In the genomic region with DNA sequence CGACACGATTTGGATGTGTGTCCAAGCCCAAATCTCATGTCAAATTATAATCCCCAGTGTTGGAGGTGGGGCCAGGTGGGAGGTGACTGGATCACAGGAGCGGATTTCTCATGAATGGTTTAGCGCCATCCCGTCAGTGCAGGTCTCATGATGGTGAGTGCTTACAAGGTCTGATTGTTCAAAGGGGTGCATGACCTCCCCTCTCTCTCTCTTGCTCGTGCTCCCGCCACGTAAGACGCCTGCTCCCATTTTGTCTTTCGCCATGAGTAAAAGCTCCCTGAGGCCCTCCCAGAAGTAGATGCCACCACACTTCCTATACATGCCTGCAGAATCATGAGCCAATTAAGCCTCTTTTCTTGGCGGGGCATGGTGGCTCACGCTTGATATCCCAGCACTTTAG, we compare ENCODE assay signal across 18 cellular contexts.
DNase-seq lines count a peak whose midpoint lies in the region; ATAC-seq, FAIRE-seq and TF ChIP-seq lines count a peak whose summit lies in the region.
"Had no signal": no experiment of that assay in that cellular context is flagged by ENCODE, and none has a peak within 500 bp of the region (broad histone marks: within the 10 kb centered on the region; RNA-seq: fewer than 3 reads in every experiment).

No MANE protein-coding gene starts in this region.

- no peak for TF ChIP-seq CTCF in bronchial epithelial cell (IDR thresholded peaks at IDR 0.05; ENCODE audit: insufficient read depth, low read length, severe bottlenecking)
- TF ChIP-seq CTCF in vagina (IDR thresholded peaks at IDR 0.05): no peak
- no peak for TF ChIP-seq CTCF in HepG2 (CRISPR knock-in tag; IDR thresholded peaks at IDR 0.05)
- no peak for TF ChIP-seq CTCF in SK-N-SH (IDR thresholded peaks at IDR 0.05)

- H3K4me1 ChIP-seq in trophoblast cell (ENCODE audit: control insufficient read depth in 1 of 2, insufficient read depth in 2 of 2, low read length in 2 of 2) (peaks cover 23 to 25% of the 10 kb centered on the region in 2 experiments), vagina (peaks cover 24% of the 10 kb centered on the region), HepG2 (ENCODE audit: insufficient read depth, low read length) (no peaks in the 10 kb centered on the region), SK-N-SH (ENCODE audit: control insufficient read depth in 1 of 2, insufficient read depth in 2 of 2, low read depth in 1 of 2, low read length in 1 of 2) (peaks cover 5 to 7% of the 10 kb centered on the region in 2 experiments; a peak in 1 of 4 replicates)

- H2BK5ac ChIP-seq in trophoblast cell (ENCODE audit: low read depth, low read length, poor library complexity): no peak overlapping the region

- POLR2A ChIA-PET in HepG2 (lab: Yijun Ruan, JAX) (no interaction called here), SK-N-SH (lab: Yijun Ruan, JAX) (no interaction called here)

- H4K12ac ChIP-seq in trophoblast cell (ENCODE audit: low read depth, low read length): no peak overlapping the region

- H2AFZ ChIP-seq in trophoblast cell (ENCODE audit: insufficient read depth, low read length, poor library complexity) (no peak overlapping the region), HepG2 (ENCODE audit: low read length) (no peak overlapping the region), SK-N-SH (ENCODE audit: low read depth) (no peak overlapping the region)

- peaks cover 4% of the 10 kb centered on the region for H3K79me2 ChIP-seq in trophoblast cell (ENCODE audit: control insufficient read depth, insufficient read depth, low read length, poor library complexity)
- H3K79me2 ChIP-seq in HepG2 (ENCODE audit: insufficient read depth, low read length): no peaks in the 10 kb centered on the region
- no peaks in the 10 kb centered on the region for H3K79me2 ChIP-seq in SK-N-SH (ENCODE audit: insufficient read depth)

- H3K9me2 ChIP-seq in SK-N-SH: no peaks in the 10 kb centered on the region

- H4K20me1 ChIP-seq in HepG2 (ENCODE audit: insufficient read depth, low read length) (no peaks in the 10 kb centered on the region), SK-N-SH (ENCODE audit: insufficient read depth) (no peaks in the 10 kb centered on the region)

- DNase-seq in activated CD8-positive, alpha-beta memory T cell treated with anti-CD3 and anti-CD28 coated beads for 24 hours: peak; percentile 24
- no peak for DNase-seq in activated CD8-positive, alpha-beta memory T cell treated with anti-CD3 and anti-CD28 coated beads, Interleukin-2, amount 50 U/mL, for 4 hours
- DNase-seq in bronchial epithelial cell (ENCODE audit: low read depth) (no peak), trophoblast cell (no peak), vagina (ENCODE audit: extremely low spot score in 2 of 2) (peak; percentile 64 to 72), HepG2 (ENCODE audit: low spot score) (no peak), SK-N-SH (no peak)
- no peak for DNase-seq in activated CD4-positive, alpha-beta T cell treated with anti-CD3 and anti-CD28 coated beads, Interleukin-2, amount 50 U/mL, for 1 hour
- DNase-seq: 8988T; CD4-positive, alpha-beta T cell; NCI-H1092 treated with DMSO at 0.1 percent for 48 hours; NCI-H146; NCI-H2081; NCI-H510A; NCI-H748 treated with DMSO at 0.1 percent for 48 hours; SHP77 treated with DMSO at 0.1 percent for 48 hours had no signal

- peak overlapping the region; percentile 1 for H2BK120ac ChIP-seq in trophoblast cell (ENCODE audit: insufficient read depth, low read length, poor library complexity)

- in situ Hi-C loops in HepG2 (cut with HindIII; ENCODE audit: extremely low pct_ligation_motif_present, low pct_unique_long_range_greater_than_20kb): no loop called here

- no peak for TF ChIP-seq POLR2A in vagina (IDR thresholded peaks at IDR 0.05)
- TF ChIP-seq POLR2A in HepG2 (IDR thresholded peaks at IDR 0.05; ENCODE audit: insufficient read depth in 1 of 2, low read depth in 2 of 2, low read length in 2 of 2): no peak

- H3K27me3 ChIP-seq in bronchial epithelial cell (ENCODE audit: control insufficient read depth, insufficient read depth, low read length): peaks cover 2% of the 10 kb centered on the region
- no peaks in the 10 kb centered on the region for H3K27me3 ChIP-seq in trophoblast cell (ENCODE audit: insufficient read depth, low read length)
- H3K27me3 ChIP-seq in vagina: no peaks in the 10 kb centered on the region
- H3K27me3 ChIP-seq in HepG2 (ENCODE audit: control insufficient read depth in 1 of 2, insufficient read depth in 2 of 2, low read length in 2 of 2): no peaks in the 10 kb centered on the region; a peak in 1 of 5 replicates
- no peaks in the 10 kb centered on the region; the same call in 1 of the 2 replicates for H3K27me3 ChIP-seq in SK-N-SH (ENCODE audit: insufficient read depth)

- no peak overlapping the region for H4K91ac ChIP-seq in trophoblast cell (ENCODE audit: low read depth, low read length)

- H3K36me3 ChIP-seq in bronchial epithelial cell (ENCODE audit: control insufficient read depth, insufficient read depth, low read length) (no peaks in the 10 kb centered on the region), trophoblast cell (ENCODE audit: control insufficient read depth in 1 of 2, insufficient read depth in 2 of 2, low read length in 2 of 2) (no peaks in the 10 kb centered on the region), vagina (no peaks in the 10 kb centered on the region), HepG2 (replicated peaks in 1 of 2; ENCODE audit: control insufficient read depth in 1 of 2, insufficient read depth in 2 of 2, low read length in 2 of 2) (no peaks in the 10 kb centered on the region), SK-N-SH (replicated peaks in 1 of 2; ENCODE audit: control insufficient read depth in 1 of 2, insufficient read depth in 2 of 2, low read length in 1 of 2) (no peaks in the 10 kb centered on the region)

- H3K79me1 ChIP-seq in trophoblast cell (ENCODE audit: low read length): peaks cover 10% of the 10 kb centered on the region

- no peak overlapping the region for H3K9ac ChIP-seq in trophoblast cell (ENCODE audit: low read length)
- no peak overlapping the region for H3K9ac ChIP-seq in HepG2 (ENCODE audit: insufficient read depth, low read depth, low read length)
- no peak overlapping the region for H3K9ac ChIP-seq in SK-N-SH

- H2BK12ac ChIP-seq in trophoblast cell (ENCODE audit: low read length): no peak overlapping the region

- no peak overlapping the region for H3K14ac ChIP-seq in trophoblast cell (ENCODE audit: low read length)

- no peak overlapping the region for H3K18ac ChIP-seq in trophoblast cell (ENCODE audit: low read length)

- H3K9me3 ChIP-seq in trophoblast cell (ENCODE audit: insufficient read depth, low read depth, low read length) (no peaks in the 10 kb centered on the region), vagina (no peaks in the 10 kb centered on the region), HepG2 (ENCODE audit: low read length) (no peaks in the 10 kb centered on the region), SK-N-SH (no peaks in the 10 kb centered on the region)

- no peak overlapping the region for H3K4me2 ChIP-seq in trophoblast cell (ENCODE audit: low read length)
- H3K4me2 ChIP-seq in HepG2 (ENCODE audit: low read depth, low read length): no peak overlapping the region
- H3K4me2 ChIP-seq in SK-N-SH: no peak overlapping the region

- H3K4me3 ChIP-seq in bronchial epithelial cell (ENCODE audit: low read depth, low read length) (no peak overlapping the region), trophoblast cell (ENCODE audit: low read depth, low read length) (no peak overlapping the region), vagina (no peak overlapping the region), HepG2 (replicated peaks in 1 of 3; ENCODE audit: insufficient read depth in 1 of 3, low read depth in 2 of 3, low read length in 3 of 3) (no peak overlapping the region), SK-N-SH (ENCODE audit: low read depth in 2 of 2, low read length in 1 of 2) (no peak overlapping the region)
- H3K4me3 ChIP-seq: GM12878 had no signal

- H3K27ac ChIP-seq in trophoblast cell (ENCODE audit: low read depth, low read length) (no peak overlapping the region), vagina (no peak overlapping the region), HepG2 (ENCODE audit: extremely low read length, insufficient read depth, low read length) (no peak overlapping the region), SK-N-SH (ENCODE audit: low read depth in 2 of 2, low read length in 1 of 2) (no peak overlapping the region)

- no peaks in the 10 kb centered on the region for H3F3A ChIP-seq in SK-N-SH (replicated peaks; ENCODE audit: insufficient read depth)

- BruUV-seq in HepG2 (replicated peaks; lab: Mats Ljungman, UMichigan): no TSS peak

- no peak overlapping the region for H3K23ac ChIP-seq in trophoblast cell (ENCODE audit: low read length)

- CTCF ChIA-PET in HepG2 (lab: Yijun Ruan, JAX; ENCODE audit: low intra/inter-chr PET ratio, low total read pairs) (no interaction called here), SK-N-SH (lab: Yijun Ruan, JAX) (no interaction called here)

- H3K4ac ChIP-seq in trophoblast cell (ENCODE audit: low read depth, low read length): no peak overlapping the region

- intact Hi-C loops in vagina (cut with DNase I) (no loop called here), HepG2 (cut with micrococcal nuclease; ENCODE audit: unreplicated experiment) (no loop called here)

- ATAC-seq in HepG2: no peak
- ATAC-seq: GM12878, HCT116 had no signal

- TF ChIP-seq RAD21 in HepG2 (CRISPR knock-in tag; IDR thresholded peaks at IDR 0.05): no peak
- no peak for TF ChIP-seq RAD21 in SK-N-SH (IDR thresholded peaks at IDR 0.05; ENCODE audit: low read length)

- TF ChIP-seq EP300 in HepG2 (IDR thresholded peaks at IDR 0.05; ENCODE audit: low read depth in 2 of 2, low read length in 2 of 2): no peak
- TF ChIP-seq EP300 in HepG2 (CRISPR knock-in tag; IDR thresholded peaks at IDR 0.05; ENCODE audit: borderline replicate concordance): no peak
- no peak for TF ChIP-seq EP300 in SK-N-SH (IDR thresholded peaks at IDR 0.05; ENCODE audit: borderline replicate concordance in 1 of 2, low read depth in 1 of 2, low read length in 1 of 2)

- H4K8ac ChIP-seq in trophoblast cell (ENCODE audit: low read depth, low read length): no peak overlapping the region

- no peak overlapping the region for H2AK5ac ChIP-seq in trophoblast cell (ENCODE audit: low read length)

- FAIRE-seq in bronchial epithelial cell (lab: Jason Lieb, UNC): peak; percentile 13
- FAIRE-seq in HepG2 (lab: Jason Lieb, UNC): no peak
- FAIRE-seq: GM12878 had no signal

- no CpG with 5 or more reads among the region's 12 CpGs for WGBS in trophoblast cell (ENCODE audit: extremely low coverage, insufficient coverage, insufficient read length)
- 76% methylated on average over 12 of the region's 12 CpGs for WGBS in HepG2 (ENCODE audit: low lambda C conversion rate)
- 93% methylated on average over 12 of the region's 12 CpGs for WGBS in SK-N-SH (ENCODE audit: low lambda C conversion rate)

TF ChIP-seq in SK-N-SH, 30 proteins besides CTCF, POLR2A, EP300 and RAD21 (continues in another document):
- TF ChIP-seq, protein P1, sequence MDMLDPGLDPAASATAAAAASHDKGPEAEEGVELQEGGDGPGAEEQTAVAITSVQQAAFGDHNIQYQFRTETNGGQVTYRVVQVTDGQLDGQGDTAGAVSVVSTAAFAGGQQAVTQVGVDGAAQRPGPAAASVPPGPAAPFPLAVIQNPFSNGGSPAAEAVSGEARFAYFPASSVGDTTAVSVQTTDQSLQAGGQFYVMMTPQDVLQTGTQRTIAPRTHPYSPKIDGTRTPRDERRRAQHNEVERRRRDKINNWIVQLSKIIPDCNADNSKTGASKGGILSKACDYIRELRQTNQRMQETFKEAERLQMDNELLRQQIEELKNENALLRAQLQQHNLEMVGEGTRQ (IDR thresholded peaks at IDR 0.05; ENCODE audit: borderline replicate concordance, low read depth, low read length): no peak
- TF ChIP-seq JUND (IDR thresholded peaks at IDR 0.05): no peak

Comparison
In these comparisons a context has a peak if more than half of its experiments do, and no peak if none do; other contexts are left out.
1. DNase-seq: peak in activated CD8-positive, alpha-beta memory T cell treated with anti-CD3 and anti-CD28 coated beads for 24 hours (single experiment) and vagina (2 of 2); none in activated CD8-positive, alpha-beta memory T cell treated with anti-CD3 and anti-CD28 coated beads, Interleukin-2, amount 50 U/mL, for 4 hours (single experiment), bronchial epithelial cell (single experiment), trophoblast cell (0 of 2), HepG2 (single experiment), SK-N-SH (single experiment) and activated CD4-positive, alpha-beta T cell treated with anti-CD3 and anti-CD28 coated beads, Interleukin-2, amount 50 U/mL, for 1 hour (single experiment).